In genomic region chr12:88309546-88309945, GRCh38 we compare ENCODE assay signal across 18 cellular contexts.
A peak's percentile ranks its signal among the peaks of the same experiment; 100 is the strongest.
DNase-seq lines count a peak whose midpoint lies in the region; ATAC-seq lines count a peak whose summit lies in the region.
"Had no signal": no experiment of that assay in that cellular context is flagged by ENCODE, and none has a peak within 500 bp of the region (broad histone marks: within the 10 kb centered on the region; RNA-seq: fewer than 3 reads in every experiment).

No MANE protein-coding gene starts in this region.

- no peak for ATAC-seq in HG02623 (IDR thresholded peaks at IDR 0.05; ENCODE audit: unreplicated experiment)
- ATAC-seq: activated CD8-positive, alpha-beta T cell treated with anti-CD3 and anti-CD28 coated beads, Interleukin-2, amount 10 ng/mL, durations not matched to agents 7 days and 5 days; activated T-helper 17 cell treated with anti-CD3 and anti-CD28 coated beads, Interleukin-2, amount 50 U/mL, for 72 hours had no signal

- DNase-seq in HCEC 1CT (peak; percentile 81), SJSA1 (ENCODE audit: low read depth in 1 of 2, low spot score in 2 of 2) (peak in 1 of 2 experiments; percentile 28), epithelial cell of prostate (ENCODE audit: low read depth, low spot score) (no peak), pulmonary artery endothelial cell (ENCODE audit: low read depth, low spot score) (peak; percentile 40), HT-29 (ENCODE audit: low spot score) (no peak), hepatic stellate cell (ENCODE audit: low spot score) (no peak)
- DNase-seq: activated CD8-positive, alpha-beta T cell treated with anti-CD3 and anti-CD28 coated beads, Interleukin-2, amount 10 ng/mL, durations not matched to agents 7 days and 5 days; CD4-positive, CD25-positive, alpha-beta regulatory T cell; DMS79 treated with DMSO at 0.1 percent for 48 hours; midbrain; NCI-H2107; sigmoid colon; WERI-Rb-1 had no signal

- H3K4me3 ChIP-seq in SJSA1, result no peak overlapping the region
- H3K4me3 ChIP-seq: gastroesophageal sphincter, sigmoid colon, tibial artery had no signal

- H3K27me3 ChIP-seq in SJSA1 (replicated peaks), result no peaks in the 10 kb centered on the region
- H3K27me3 ChIP-seq: gastroesophageal sphincter, neutrophil, sigmoid colon, tibial artery had no signal

- H3K27ac ChIP-seq in SJSA1, result peak overlapping the region; percentile 60
- H3K27ac ChIP-seq in epithelial cell of prostate, result peak overlapping the region; percentile 60
- H3K27ac ChIP-seq: gastroesophageal sphincter, neutrophil, sigmoid colon, WERI-Rb-1 had no signal

- H3K9me3 ChIP-seq in SJSA1 (replicated peaks), result no peaks in the 10 kb centered on the region
- H3K9me3 ChIP-seq: gastroesophageal sphincter, neutrophil, sigmoid colon, tibial artery had no signal

- peaks cover 20% of the 10 kb centered on the region for H3K4me1 ChIP-seq in SJSA1 (replicated peaks)

- H3K36me3 ChIP-seq in SJSA1, result no peaks in the 10 kb centered on the region
- H3K36me3 ChIP-seq: gastroesophageal sphincter, neutrophil, sigmoid colon, tibial artery, WERI-Rb-1 had no signal

Comparison
In these comparisons a context has a peak if more than half of its experiments do, and no peak if none do; other contexts are left out.
1. DNase-seq: peak in HCEC 1CT (single experiment) and pulmonary artery endothelial cell (single experiment); none in epithelial cell of prostate (single experiment), HT-29 (single experiment) and hepatic stellate cell (single experiment).